ENCODE assay signal across 15 cellular contexts in the genomic region with DNA sequence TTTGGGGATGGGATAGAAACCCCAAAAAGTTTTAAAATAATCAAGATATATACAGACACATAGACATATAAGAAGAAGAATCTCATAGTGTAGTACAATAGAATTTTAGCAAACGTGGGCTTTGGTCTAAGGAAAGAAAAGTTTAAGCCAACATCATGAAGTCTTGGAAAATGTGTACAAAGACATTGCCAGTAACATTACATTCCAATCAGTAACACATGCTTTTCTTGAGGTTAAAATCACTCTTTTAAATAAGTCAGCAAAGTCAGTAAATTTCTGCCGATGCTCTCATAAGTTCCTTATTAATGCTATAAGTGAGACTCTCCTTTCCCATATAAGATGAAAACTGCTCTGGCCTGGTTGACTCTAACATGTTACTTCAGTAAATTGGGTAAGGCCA.
DNase-seq lines count a peak whose midpoint lies in the region; ATAC-seq and TF ChIP-seq lines count a peak whose summit lies in the region.
"Had no signal": no experiment of that assay in that cellular context is flagged by ENCODE, and none has a peak within 500 bp of the region (broad histone marks: within the 10 kb centered on the region; RNA-seq: fewer than 3 reads in every experiment).

No MANE protein-coding gene starts in this region.

- H3K4me3 ChIP-seq in coronary artery (no peak overlapping the region), suprapubic skin (no peak overlapping the region)
- H3K4me3 ChIP-seq: A549 had no signal

- peak overlapping the region; percentile 19 for H3K27ac Mint-ChIP-seq in osteocyte (ENCODE audit: unreplicated experiment)
- H3K27ac Mint-ChIP-seq: CD14-positive monocyte; CD8-positive, alpha-beta memory T cell had no signal

- H3K36me3 ChIP-seq in suprapubic skin = no peaks in the 10 kb centered on the region

- no peak for DNase-seq in coronary artery (ENCODE audit: low spot score)
- no peak for DNase-seq in osteocyte (ENCODE audit: extremely low spot score, unreplicated experiment)
- no peak for DNase-seq in suprapubic skin (ENCODE audit: low spot score in 2 of 2)
- DNase-seq in NCI-H2029 (lab: John Stamatoyannopoulos, UW) = no peak
- no peak for DNase-seq in cortex of kidney (lab: John Stamatoyannopoulos, UW)
- DNase-seq: Caco-2; CD8-positive, alpha-beta memory T cell; DND-41; GDM1 had no signal

- peaks cover 26% of the 10 kb centered on the region for H3K9me3 Mint-ChIP-seq in osteocyte (ENCODE audit: unreplicated experiment)

- TF ChIP-seq POLR2A in suprapubic skin (IDR thresholded peaks at IDR 0.05) = no peak

- no peak for TF ChIP-seq EP300 in suprapubic skin (IDR thresholded peaks at IDR 0.05)

- H3K27me3 ChIP-seq in suprapubic skin = no peaks in the 10 kb centered on the region

- 62% methylated on average over 2 of the region's 2 CpGs for WGBS in suprapubic skin

- ATAC-seq in HG03432 (IDR thresholded peaks at IDR 0.05; ENCODE audit: unreplicated experiment) (no peak), HG03159 (IDR thresholded peaks at IDR 0.05; ENCODE audit: unreplicated experiment) (no peak)
- ATAC-seq: A549, HCT116, HepG2 had no signal

- no peak overlapping the region for H3K4me3 Mint-ChIP-seq in osteocyte (ENCODE audit: unreplicated experiment)
- H3K4me3 Mint-ChIP-seq: CD14-positive monocyte; CD8-positive, alpha-beta memory T cell had no signal

- H3K27me3 Mint-ChIP-seq in osteocyte (ENCODE audit: unreplicated experiment) = no peaks in the 10 kb centered on the region

- TF ChIP-seq CTCF in coronary artery (IDR thresholded peaks at IDR 0.05) (no peak), osteocyte (IDR thresholded peaks at IDR 0.05) (no peak), suprapubic skin (IDR thresholded peaks at IDR 0.05) (no peak)

- peaks cover 10% of the 10 kb centered on the region for H3K4me1 ChIP-seq in suprapubic skin
- H3K4me1 ChIP-seq: A549, Caco-2 had no signal

- peaks cover 36% of the 10 kb centered on the region for H3K4me1 Mint-ChIP-seq in osteocyte (ENCODE audit: unreplicated experiment)
- H3K4me1 Mint-ChIP-seq: CD14-positive monocyte; CD8-positive, alpha-beta memory T cell had no signal

- peaks cover 10% of the 10 kb centered on the region for H3K36me3 Mint-ChIP-seq in osteocyte (ENCODE audit: unreplicated experiment)
- H3K36me3 Mint-ChIP-seq: CD14-positive monocyte; CD8-positive, alpha-beta memory T cell had no signal

- H3K27ac ChIP-seq in coronary artery (peak overlapping the region; percentile 60 to 62), suprapubic skin (peak overlapping the region; percentile 48)
- H3K27ac ChIP-seq: A549 had no signal

- H3K9me3 ChIP-seq in suprapubic skin = no peaks in the 10 kb centered on the region
- H3K9me3 ChIP-seq: Caco-2 had no signal
